ENCODE assay signal across 8 cellular contexts in genomic region chr16:14600164-14600563, GRCh38. TPM values are rescaled to one million over a fixed set of nuclear protein-coding genes. Genes with fewer than 3 reads are reported as not detected.
A peak's percentile ranks its signal among the peaks of the same experiment; 100 is the strongest.
DNase-seq lines count a peak whose midpoint lies in the region; ATAC-seq and TF ChIP-seq lines count a peak whose summit lies in the region.

No MANE protein-coding gene starts in this region.

- in situ Hi-C loops in brain microvascular endothelial cell (cut with HindIII; ENCODE audit: low pct_ligation_motif_present, low sequenced_read_pairs): no loop called here

- peaks cover 34% of the 10 kb centered on the region for H3K36me3 ChIP-seq in brain microvascular endothelial cell (replicated peaks)

- H3K36me3 Mint-ChIP-seq in mesothelial cell of epicardium: peaks cover 49% of the 10 kb centered on the region

- no peak overlapping the region for H3K27ac Mint-ChIP-seq in mesothelial cell of epicardium

- no peak overlapping the region for H3K4me3 Mint-ChIP-seq in mesothelial cell of epicardium

- ATAC-seq in GM21367 (IDR thresholded peaks at IDR 0.05; ENCODE audit: unreplicated experiment): no peak

- no peaks in the 10 kb centered on the region for H3K27me3 Mint-ChIP-seq in mesothelial cell of epicardium (ENCODE audit: low read depth)

- no peak overlapping the region for H3K4me3 ChIP-seq in brain microvascular endothelial cell (ENCODE audit: low read depth, low read length)

- peaks cover 4% of the 10 kb centered on the region for H3K9me3 Mint-ChIP-seq in mesothelial cell of epicardium

- H3K4me1 Mint-ChIP-seq in mesothelial cell of epicardium: no peaks in the 10 kb centered on the region

- H3K27ac ChIP-seq in brain microvascular endothelial cell: no peak overlapping the region

- DNase-seq in CMK (ENCODE audit: low read depth) (peak; percentile 5), HT-29 (ENCODE audit: low spot score) (peak; percentile 43), brain microvascular endothelial cell (peak; percentile 39), mesothelial cell of epicardium (ENCODE audit: low spot score in 2 of 2, unreplicated experiment in 2 of 2) (no peak), NCI-H1694 treated with DMSO at 0.1 percent for 48 hours (lab: John Stamatoyannopoulos, UW) (no peak), SHP77 (lab: John Stamatoyannopoulos, UW) (no peak)
- DNase-seq in activated CD4-positive, CD25-positive, alpha-beta regulatory T cell (lab: John Stamatoyannopoulos, UW): no peak

- no peaks in the 10 kb centered on the region for H3K27me3 ChIP-seq in brain microvascular endothelial cell (replicated peaks)

- TF ChIP-seq CTCF in brain microvascular endothelial cell (IDR thresholded peaks at IDR 0.05; ENCODE audit: low read depth, low read length, missing control alignments) (peak; percentile 40), mesothelial cell of epicardium (IDR thresholded peaks at IDR 0.05; ENCODE audit: unreplicated experiment) (peak; percentile 75)

RNA-seq across cellular contexts. Expression of gene PARN, which starts 29.9 kb away (rescaled TPM):
- total RNA-seq in HT-29 (2014; rRNA removed; shearing (Covaris generic)): 10.8 and 10.9 TPM in 2 replicates
- 30.3 to 39.6 TPM (median 35.6 TPM) in 3 replicates for total RNA-seq in mesothelial cell of epicardium

RNA-seq across cellular contexts. Expression of gene BFAR, which starts 32.6 kb away (rescaled TPM):
- total RNA-seq in HT-29 (2014; rRNA removed; shearing (Covaris generic)): 33.3 and 35.5 TPM in 2 replicates
- 57.0 to 60.7 TPM (median 57.5 TPM) in 3 replicates for total RNA-seq in mesothelial cell of epicardium

Comparison
In these comparisons a context has a peak if more than half of its experiments do, and no peak if none do; other contexts are left out.
1. DNase-seq: peak in CMK (single experiment), HT-29 (single experiment) and brain microvascular endothelial cell (single experiment); none in mesothelial cell of epicardium (0 of 2), activated CD4-positive, CD25-positive, alpha-beta regulatory T cell (0 of 4), NCI-H1694 treated with DMSO at 0.1 percent for 48 hours (single experiment) and SHP77 (0 of 2).